Comparison of ENCODE assay signal across 1 cellular context in genomic region chr4:8547108-8547911, GRCh38.
TF ChIP-seq lines count a peak whose summit lies in the region.

No MANE protein-coding gene starts in this region.

TF ChIP-seq in K562, 482 proteins besides CTCF, POLR2A, EP300 and RAD21 (continued from another document and continues in another):
- TF ChIP-seq, protein P1, sequence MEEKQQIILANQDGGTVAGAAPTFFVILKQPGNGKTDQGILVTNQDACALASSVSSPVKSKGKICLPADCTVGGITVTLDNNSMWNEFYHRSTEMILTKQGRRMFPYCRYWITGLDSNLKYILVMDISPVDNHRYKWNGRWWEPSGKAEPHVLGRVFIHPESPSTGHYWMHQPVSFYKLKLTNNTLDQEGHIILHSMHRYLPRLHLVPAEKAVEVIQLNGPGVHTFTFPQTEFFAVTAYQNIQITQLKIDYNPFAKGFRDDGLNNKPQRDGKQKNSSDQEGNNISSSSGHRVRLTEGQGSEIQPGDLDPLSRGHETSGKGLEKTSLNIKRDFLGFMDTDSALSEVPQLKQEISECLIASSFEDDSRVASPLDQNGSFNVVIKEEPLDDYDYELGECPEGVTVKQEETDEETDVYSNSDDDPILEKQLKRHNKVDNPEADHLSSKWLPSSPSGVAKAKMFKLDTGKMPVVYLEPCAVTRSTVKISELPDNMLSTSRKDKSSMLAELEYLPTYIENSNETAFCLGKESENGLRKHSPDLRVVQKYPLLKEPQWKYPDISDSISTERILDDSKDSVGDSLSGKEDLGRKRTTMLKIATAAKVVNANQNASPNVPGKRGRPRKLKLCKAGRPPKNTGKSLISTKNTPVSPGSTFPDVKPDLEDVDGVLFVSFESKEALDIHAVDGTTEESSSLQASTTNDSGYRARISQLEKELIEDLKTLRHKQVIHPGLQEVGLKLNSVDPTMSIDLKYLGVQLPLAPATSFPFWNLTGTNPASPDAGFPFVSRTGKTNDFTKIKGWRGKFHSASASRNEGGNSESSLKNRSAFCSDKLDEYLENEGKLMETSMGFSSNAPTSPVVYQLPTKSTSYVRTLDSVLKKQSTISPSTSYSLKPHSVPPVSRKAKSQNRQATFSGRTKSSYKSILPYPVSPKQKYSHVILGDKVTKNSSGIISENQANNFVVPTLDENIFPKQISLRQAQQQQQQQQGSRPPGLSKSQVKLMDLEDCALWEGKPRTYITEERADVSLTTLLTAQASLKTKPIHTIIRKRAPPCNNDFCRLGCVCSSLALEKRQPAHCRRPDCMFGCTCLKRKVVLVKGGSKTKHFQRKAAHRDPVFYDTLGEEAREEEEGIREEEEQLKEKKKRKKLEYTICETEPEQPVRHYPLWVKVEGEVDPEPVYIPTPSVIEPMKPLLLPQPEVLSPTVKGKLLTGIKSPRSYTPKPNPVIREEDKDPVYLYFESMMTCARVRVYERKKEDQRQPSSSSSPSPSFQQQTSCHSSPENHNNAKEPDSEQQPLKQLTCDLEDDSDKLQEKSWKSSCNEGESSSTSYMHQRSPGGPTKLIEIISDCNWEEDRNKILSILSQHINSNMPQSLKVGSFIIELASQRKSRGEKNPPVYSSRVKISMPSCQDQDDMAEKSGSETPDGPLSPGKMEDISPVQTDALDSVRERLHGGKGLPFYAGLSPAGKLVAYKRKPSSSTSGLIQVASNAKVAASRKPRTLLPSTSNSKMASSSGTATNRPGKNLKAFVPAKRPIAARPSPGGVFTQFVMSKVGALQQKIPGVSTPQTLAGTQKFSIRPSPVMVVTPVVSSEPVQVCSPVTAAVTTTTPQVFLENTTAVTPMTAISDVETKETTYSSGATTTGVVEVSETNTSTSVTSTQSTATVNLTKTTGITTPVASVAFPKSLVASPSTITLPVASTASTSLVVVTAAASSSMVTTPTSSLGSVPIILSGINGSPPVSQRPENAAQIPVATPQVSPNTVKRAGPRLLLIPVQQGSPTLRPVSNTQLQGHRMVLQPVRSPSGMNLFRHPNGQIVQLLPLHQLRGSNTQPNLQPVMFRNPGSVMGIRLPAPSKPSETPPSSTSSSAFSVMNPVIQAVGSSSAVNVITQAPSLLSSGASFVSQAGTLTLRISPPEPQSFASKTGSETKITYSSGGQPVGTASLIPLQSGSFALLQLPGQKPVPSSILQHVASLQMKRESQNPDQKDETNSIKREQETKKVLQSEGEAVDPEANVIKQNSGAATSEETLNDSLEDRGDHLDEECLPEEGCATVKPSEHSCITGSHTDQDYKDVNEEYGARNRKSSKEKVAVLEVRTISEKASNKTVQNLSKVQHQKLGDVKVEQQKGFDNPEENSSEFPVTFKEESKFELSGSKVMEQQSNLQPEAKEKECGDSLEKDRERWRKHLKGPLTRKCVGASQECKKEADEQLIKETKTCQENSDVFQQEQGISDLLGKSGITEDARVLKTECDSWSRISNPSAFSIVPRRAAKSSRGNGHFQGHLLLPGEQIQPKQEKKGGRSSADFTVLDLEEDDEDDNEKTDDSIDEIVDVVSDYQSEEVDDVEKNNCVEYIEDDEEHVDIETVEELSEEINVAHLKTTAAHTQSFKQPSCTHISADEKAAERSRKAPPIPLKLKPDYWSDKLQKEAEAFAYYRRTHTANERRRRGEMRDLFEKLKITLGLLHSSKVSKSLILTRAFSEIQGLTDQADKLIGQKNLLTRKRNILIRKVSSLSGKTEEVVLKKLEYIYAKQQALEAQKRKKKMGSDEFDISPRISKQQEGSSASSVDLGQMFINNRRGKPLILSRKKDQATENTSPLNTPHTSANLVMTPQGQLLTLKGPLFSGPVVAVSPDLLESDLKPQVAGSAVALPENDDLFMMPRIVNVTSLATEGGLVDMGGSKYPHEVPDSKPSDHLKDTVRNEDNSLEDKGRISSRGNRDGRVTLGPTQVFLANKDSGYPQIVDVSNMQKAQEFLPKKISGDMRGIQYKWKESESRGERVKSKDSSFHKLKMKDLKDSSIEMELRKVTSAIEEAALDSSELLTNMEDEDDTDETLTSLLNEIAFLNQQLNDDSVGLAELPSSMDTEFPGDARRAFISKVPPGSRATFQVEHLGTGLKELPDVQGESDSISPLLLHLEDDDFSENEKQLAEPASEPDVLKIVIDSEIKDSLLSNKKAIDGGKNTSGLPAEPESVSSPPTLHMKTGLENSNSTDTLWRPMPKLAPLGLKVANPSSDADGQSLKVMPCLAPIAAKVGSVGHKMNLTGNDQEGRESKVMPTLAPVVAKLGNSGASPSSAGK (IDR thresholded peaks at IDR 0.05), result no peak; the same call in 1 of the 2 replicates
- TF ChIP-seq RERE (CRISPR knock-in tag; IDR thresholded peaks at IDR 0.05; ENCODE audit: borderline replicate concordance) (no peak), SP2 (IDR thresholded peaks at IDR 0.05; ENCODE audit: extremely low read depth, low read depth, low read length, poor library complexity, severe bottlenecking) (no peak), ZSCAN32 (CRISPR knock-in tag; IDR thresholded peaks at IDR 0.05) (no peak), GABPB1 (CRISPR knock-in tag; IDR thresholded peaks at IDR 0.05) (no peak), POLR2AphosphoS2 (IDR thresholded peaks at IDR 0.05; ENCODE audit: low read length) (no peak), GABPB2 (CRISPR knock-in tag; conservative IDR thresholded peaks at IDR 0.05) (no peak), ZBTB8A (IDR thresholded peaks at IDR 0.05; ENCODE audit: partially characterized antibody) (no peak), CEBPB (tag; IDR thresholded peaks at IDR 0.05) (no peak), HIVEP1 (CRISPR knock-in tag; IDR thresholded peaks at IDR 0.05) (no peak), RBFOX2 (IDR thresholded peaks at IDR 0.05; ENCODE audit: low read depth, low read length) (no peak), ZNF408 (CRISPR knock-in tag; IDR thresholded peaks at IDR 0.05; ENCODE audit: low read depth) (no peak), SRF (CRISPR knock-in tag; IDR thresholded peaks at IDR 0.05) (no peak), MEF2A (IDR thresholded peaks at IDR 0.05; ENCODE audit: control insufficient read depth, low read depth, low read length) (no peak), MIER1 (IDR thresholded peaks at IDR 0.05; ENCODE audit: low read depth) (no peak), MCM2 (IDR thresholded peaks at IDR 0.05; ENCODE audit: low read depth) (no peak), HNRNPUL1 (IDR thresholded peaks at IDR 0.05; ENCODE audit: low read length) (no peak), ZSCAN29 (IDR thresholded peaks at IDR 0.05) (no peak), ZFP30 (CRISPR knock-in tag; IDR thresholded peaks at IDR 0.05; ENCODE audit: borderline replicate concordance) (no peak), COPS2 (conservative IDR thresholded peaks at IDR 0.05) (no peak), ZNF197 (CRISPR knock-in tag; IDR thresholded peaks at IDR 0.05; ENCODE audit: low read depth) (no peak), ZNF551 (CRISPR knock-in tag; IDR thresholded peaks at IDR 0.05) (no peak), ZNF224 (CRISPR knock-in tag; IDR thresholded peaks at IDR 0.05) (no peak), CBFB (CRISPR knock-in tag; IDR thresholded peaks at IDR 0.05) (no peak), HDAC1 (IDR thresholded peaks at IDR 0.05) (0 out of 4 replicates have a peak, but pooled peaks of 1 of the 2 experiments have one; percentile 21), ZNF274 (IDR thresholded peaks at IDR 0.05; ENCODE audit: borderline replicate concordance, low read depth, low read length) (no peak), ZZZ3 (IDR thresholded peaks at IDR 0.05) (no peak), ZFP91 (CRISPR knock-in tag; IDR thresholded peaks at IDR 0.05) (no peak), TRIM28 (IDR thresholded peaks at IDR 0.05) (0 out of 2 replicates have a peak, but pooled peaks have one; percentile 20), ZFP36 (IDR thresholded peaks at IDR 0.05; ENCODE audit: low read depth, low read length, partially characterized antibody) (no peak), CUX1 (CRISPR knock-in tag; IDR thresholded peaks at IDR 0.05) (no peak), DEAF1 (CRISPR knock-in tag; IDR thresholded peaks at IDR 0.05) (peak; percentile 42; the same call in 1 of the 2 replicates), HDGF (IDR thresholded peaks at IDR 0.05) (peak; percentile 73; the same call in 1 of the 2 replicates), ZNF699 (CRISPR knock-in tag; IDR thresholded peaks at IDR 0.05; ENCODE audit: insufficient replicate concordance) (no peak)
